ENCODE assay signal across 34 cellular contexts in the genomic region with DNA sequence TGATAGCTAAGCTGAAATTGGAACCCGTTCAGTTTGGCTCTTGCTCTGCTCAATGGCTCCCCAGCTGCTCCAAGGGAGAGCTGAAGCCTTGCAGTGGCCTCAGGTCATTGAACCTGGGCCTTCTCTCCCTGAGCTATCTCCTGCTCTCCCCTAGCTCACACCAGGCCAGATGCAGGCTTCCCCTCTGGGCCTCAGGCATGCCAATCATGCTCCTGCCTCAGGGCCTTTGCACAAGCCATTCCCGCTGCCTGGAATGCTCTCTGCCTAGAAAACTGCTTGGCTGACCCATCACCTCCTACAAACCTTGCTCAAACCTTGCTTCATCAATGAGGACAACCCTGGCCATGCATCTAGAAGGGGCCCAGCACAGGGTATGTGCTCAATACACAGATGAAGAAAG. TPM values are rescaled to one million over a fixed set of nuclear protein-coding genes. Genes with fewer than 3 reads are reported as not detected.
"Had no signal": no experiment of that assay in that cellular context is flagged by ENCODE, and none has a peak within 500 bp of the region (broad histone marks: within the 10 kb centered on the region; RNA-seq: fewer than 3 reads in every experiment).

No MANE protein-coding gene starts in this region.

- H3K4me1 ChIP-seq: gastrocnemius medialis, left lung, psoas muscle, sigmoid colon, stomach, thyroid gland had no signal

- H3K9me3 Mint-ChIP-seq: mesothelial cell of epicardium; natural killer cell treated with Interleukin-12 subunit alpha and Interleukin-12 subunit beta and Interleukin-15 and Interleukin-18, amount 100 ng/mL, for 72 hours; stimulated activated effector memory CD8-positive, alpha-beta T cell treated with anti-CD3 and anti-CD28 coated beads, Interleukin-12 subunit alpha, Interleukin-12 subunit beta, amount 100 ng/mL, for 72 hours; type B pancreatic cell had no signal

- H3K4me3 ChIP-seq: coronary artery, gastrocnemius medialis, left lung, mucosa of descending colon, ovary, psoas muscle, sigmoid colon, stomach, thyroid gland had no signal

- H3K27ac ChIP-seq: coronary artery, gastrocnemius medialis, left lung, ovary, psoas muscle, sigmoid colon, stomach, thyroid gland had no signal

- H3K36me3 ChIP-seq: gastrocnemius medialis, left lung, ovary, sigmoid colon, stomach, thyroid gland had no signal

- ATAC-seq: gastrocnemius medialis; left cardiac atrium; left lung; mucosa of descending colon; natural killer cell treated with Interleukin-12 subunit alpha and Interleukin-12 subunit beta and Interleukin-15 and Interleukin-18, amount 100 ng/mL, for 72 hours; psoas muscle; right cardiac atrium; stimulated activated effector memory CD8-positive, alpha-beta T cell treated with anti-CD3 and anti-CD28 coated beads, Interleukin-12 subunit alpha, Interleukin-12 subunit beta, amount 100 ng/mL, for 72 hours had no signal

- H3K27ac Mint-ChIP-seq: mesothelial cell of epicardium; natural killer cell treated with Interleukin-12 subunit alpha and Interleukin-12 subunit beta and Interleukin-15 and Interleukin-18, amount 100 ng/mL, for 72 hours; stimulated activated effector memory CD8-positive, alpha-beta T cell treated with anti-CD3 and anti-CD28 coated beads, Interleukin-12 subunit alpha, Interleukin-12 subunit beta, amount 100 ng/mL, for 72 hours; type B pancreatic cell had no signal

- H3K9me3 ChIP-seq: gastrocnemius medialis, left lung, mucosa of descending colon, ovary, psoas muscle, sigmoid colon, stomach, thyroid gland had no signal

- H3K4me3 Mint-ChIP-seq: mesothelial cell of epicardium; natural killer cell treated with Interleukin-12 subunit alpha and Interleukin-12 subunit beta and Interleukin-15 and Interleukin-18, amount 100 ng/mL, for 72 hours; stimulated activated effector memory CD8-positive, alpha-beta T cell treated with anti-CD3 and anti-CD28 coated beads, Interleukin-12 subunit alpha, Interleukin-12 subunit beta, amount 100 ng/mL, for 72 hours; type B pancreatic cell had no signal

- H3K27me3 Mint-ChIP-seq: natural killer cell treated with Interleukin-12 subunit alpha and Interleukin-12 subunit beta and Interleukin-15 and Interleukin-18, amount 100 ng/mL, for 72 hours; type B pancreatic cell had no signal

- H3K36me3 Mint-ChIP-seq: mesothelial cell of epicardium; naive B cell; natural killer cell treated with Interleukin-12 subunit alpha and Interleukin-12 subunit beta and Interleukin-15 and Interleukin-18, amount 100 ng/mL, for 72 hours; stimulated activated effector memory CD8-positive, alpha-beta T cell treated with anti-CD3 and anti-CD28 coated beads, Interleukin-12 subunit alpha, Interleukin-12 subunit beta, amount 100 ng/mL, for 72 hours; type B pancreatic cell had no signal

- DNase-seq: dermis blood vessel endothelial cell; effector memory CD4-positive, alpha-beta T cell; foreskin fibroblast; gastrocnemius medialis; left cardiac atrium; left lung; mesenchymal stem cell; mucosa of descending colon; naive B cell; occipital lobe; ovary; posterior cingulate gyrus; psoas muscle; right cardiac atrium; sigmoid colon; stimulated activated CD4-positive, alpha-beta T cell treated with anti-CD3 and anti-CD28 coated beads, Interleukin-2, amount 100 ng/mL, for 24 hours; stimulated activated CD4-positive, alpha-beta T cell treated with anti-CD3 and anti-CD28 coated beads, Interleukin-4, amount 100 ng/mL, for 24 hours; stimulated activated naive CD4-positive, alpha-beta T cell treated with Interleukin-2 at 50 U/mL for 16 hours; stomach; thyroid gland had no signal

- H3K27me3 ChIP-seq: gastrocnemius medialis, left lung, ovary, sigmoid colon, thyroid gland had no signal

RNA-seq across cellular contexts. Expression of gene KRTAP17-1, which starts 16.7 kb away (rescaled TPM):
- total RNA-seq: dermis blood vessel endothelial cell; gastrocnemius medialis; glomerular endothelial cell; kidney epithelial cell; left cardiac atrium; left lung; lung microvascular endothelial cell; mesothelial cell of epicardium; mucosa of descending colon; natural killer cell treated with Interleukin-12 subunit alpha and Interleukin-12 subunit beta and Interleukin-15 and Interleukin-18, amount 100 ng/mL, for 72 hours; occipital lobe; ovary; psoas muscle; renal cortical epithelial cell; right cardiac atrium; sigmoid colon; skeletal muscle tissue; stomach; subcutaneous adipose tissue; temporal lobe; thyroid gland; urinary bladder had no signal
- polyA plus RNA-seq: esophagus, ovary, psoas muscle, right cardiac atrium, sigmoid colon, stomach, urinary bladder had no signal

RNA-seq across cellular contexts. Expression of gene KRT33A, which starts 18.4 kb away (rescaled TPM):
- total RNA-seq: dermis blood vessel endothelial cell; gastrocnemius medialis; glomerular endothelial cell; kidney epithelial cell; left cardiac atrium; left lung; lung microvascular endothelial cell; mesothelial cell of epicardium; mucosa of descending colon; natural killer cell treated with Interleukin-12 subunit alpha and Interleukin-12 subunit beta and Interleukin-15 and Interleukin-18, amount 100 ng/mL, for 72 hours; occipital lobe; ovary; psoas muscle; renal cortical epithelial cell; right cardiac atrium; sigmoid colon; skeletal muscle tissue; stomach; subcutaneous adipose tissue; temporal lobe; thyroid gland; urinary bladder had no signal
- polyA plus RNA-seq: ovary, psoas muscle, right cardiac atrium, sigmoid colon, urinary bladder had no signal

RNA-seq across cellular contexts. Expression of gene KRTAP16-1, which starts 23.1 kb away (rescaled TPM):
- total RNA-seq: dermis blood vessel endothelial cell; gastrocnemius medialis; glomerular endothelial cell; kidney epithelial cell; left cardiac atrium; left lung; lung microvascular endothelial cell; mesothelial cell of epicardium; mucosa of descending colon; natural killer cell treated with Interleukin-12 subunit alpha and Interleukin-12 subunit beta and Interleukin-15 and Interleukin-18, amount 100 ng/mL, for 72 hours; occipital lobe; ovary; psoas muscle; renal cortical epithelial cell; right cardiac atrium; sigmoid colon; skeletal muscle tissue; stomach; subcutaneous adipose tissue; temporal lobe; thyroid gland; urinary bladder had no signal
- polyA plus RNA-seq: esophagus, ovary, psoas muscle, right cardiac atrium, sigmoid colon, stomach, urinary bladder had no signal

RNA-seq across cellular contexts. Expression of gene KRTAP29-1, which starts 29.6 kb away (rescaled TPM):
- total RNA-seq: dermis blood vessel endothelial cell; gastrocnemius medialis; glomerular endothelial cell; kidney epithelial cell; left cardiac atrium; left lung; lung microvascular endothelial cell; mesothelial cell of epicardium; mucosa of descending colon; natural killer cell treated with Interleukin-12 subunit alpha and Interleukin-12 subunit beta and Interleukin-15 and Interleukin-18, amount 100 ng/mL, for 72 hours; occipital lobe; ovary; psoas muscle; renal cortical epithelial cell; right cardiac atrium; sigmoid colon; skeletal muscle tissue; stomach; subcutaneous adipose tissue; temporal lobe; thyroid gland; urinary bladder had no signal
- polyA plus RNA-seq: esophagus, ovary, psoas muscle, right cardiac atrium, sigmoid colon, stomach, urinary bladder had no signal

RNA-seq across cellular contexts. Expression of gene KRT33B, which starts 37.4 kb away (rescaled TPM):
- total RNA-seq: dermis blood vessel endothelial cell; gastrocnemius medialis; glomerular endothelial cell; left cardiac atrium; left lung; lung microvascular endothelial cell; mesothelial cell of epicardium; mucosa of descending colon; natural killer cell treated with Interleukin-12 subunit alpha and Interleukin-12 subunit beta and Interleukin-15 and Interleukin-18, amount 100 ng/mL, for 72 hours; occipital lobe; ovary; psoas muscle; renal cortical epithelial cell; right cardiac atrium; sigmoid colon; skeletal muscle tissue; stomach; subcutaneous adipose tissue; temporal lobe; thyroid gland; urinary bladder had no signal
- polyA plus RNA-seq: ovary, psoas muscle, right cardiac atrium, sigmoid colon, stomach, urinary bladder had no signal
